In the genomic region with DNA sequence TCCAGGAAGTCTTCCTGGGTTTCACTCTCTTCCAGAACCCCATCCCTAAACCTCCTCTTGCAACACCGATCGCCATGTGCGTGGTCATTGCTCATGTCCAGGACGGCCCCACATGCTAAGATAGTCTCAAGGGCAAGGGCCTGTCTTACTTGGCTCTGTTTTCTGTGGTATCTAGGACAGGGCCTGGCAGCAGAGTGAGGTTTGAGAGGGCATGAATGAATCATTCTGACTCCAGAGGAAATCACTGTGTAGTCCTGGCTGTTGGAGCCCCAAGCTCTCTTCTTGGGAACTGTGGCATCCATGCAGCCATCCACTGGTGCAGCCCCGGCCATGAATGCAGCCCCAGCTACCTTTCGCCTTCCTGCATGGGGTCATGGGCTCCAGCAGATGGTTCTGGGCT, we compare ENCODE assay signal across 1 cellular context.
TF ChIP-seq lines count a peak whose summit lies in the region.

No MANE protein-coding gene starts in this region.

TF ChIP-seq in IMR-90, 13 proteins besides CTCF, POLR2A, EP300 and RAD21:
- no peak for TF ChIP-seq CHD1 (IDR thresholded peaks at IDR 0.05; ENCODE audit: low read depth, low read length)
- no peak for TF ChIP-seq USF2 (IDR thresholded peaks at IDR 0.05; ENCODE audit: low read depth, low read length)
- peak; percentile 46 for TF ChIP-seq CEBPB (IDR thresholded peaks at IDR 0.05; ENCODE audit: low read depth, low read length)
- TF ChIP-seq RFX5 (IDR thresholded peaks at IDR 0.05; ENCODE audit: low read depth, low read length) = no peak
- no peak for TF ChIP-seq RCOR1 (IDR thresholded peaks at IDR 0.05; ENCODE audit: insufficient replicate concordance, low read length)
- TF ChIP-seq MAFK (IDR thresholded peaks at IDR 0.05; ENCODE audit: low read depth, low read length) = no peak
